34 cellular contexts compared by ENCODE assay signal in the genomic region with DNA sequence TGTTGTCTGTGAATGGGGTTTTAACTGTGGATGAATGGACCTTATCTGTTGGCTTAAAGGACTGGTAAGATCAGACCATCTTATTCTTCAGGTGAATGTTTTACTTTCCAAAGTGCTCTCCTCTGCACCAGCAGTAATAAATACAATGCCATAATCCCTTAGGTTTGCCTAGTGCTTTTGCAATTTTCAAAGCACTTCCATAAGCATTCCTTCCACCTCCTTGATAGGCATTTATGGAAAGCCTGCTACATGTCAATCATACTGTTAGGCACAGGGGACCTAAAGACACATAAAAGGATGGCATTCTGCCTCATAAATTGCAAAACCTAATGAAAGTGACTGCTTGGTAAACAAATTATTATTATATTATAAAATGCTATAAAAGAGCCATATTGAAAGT. TPM values are rescaled to one million over a fixed set of nuclear protein-coding genes. Genes with fewer than 3 reads are reported as not detected.
A peak's percentile ranks its signal among the peaks of the same experiment; 100 is the strongest.
DNase-seq lines count a peak whose midpoint lies in the region; ATAC-seq, FAIRE-seq and TF ChIP-seq lines count a peak whose summit lies in the region.
"Had no signal": no experiment of that assay in that cellular context is flagged by ENCODE, and none has a peak within 500 bp of the region (broad histone marks: within the 10 kb centered on the region; RNA-seq: fewer than 3 reads in every experiment).

No MANE protein-coding gene starts in this region.

- no peak for FAIRE-seq in GM19239 (lab: Jason Lieb, UNC)
- FAIRE-seq: endometrium, frontal cortex, H54, HepG2, urothelium cell line had no signal

- H3K27ac ChIP-seq in CD4-positive, alpha-beta T cell (ENCODE audit: low read depth, low read length): no peak overlapping the region
- H3K27ac ChIP-seq: 22Rv1, hepatocyte, neural progenitor cell, SJSA1 had no signal

- no peaks in the 10 kb centered on the region for H3K9me3 ChIP-seq in CD4-positive, alpha-beta T cell (ENCODE audit: control insufficient read depth, low read length)
- H3K9me3 ChIP-seq: SJSA1, spleen had no signal

- H3K4me1 Mint-ChIP-seq in T-helper 2 cell treated with Interferon-gamma antibody and Interleukin-4, amounts not matched to agents 5 μg/mL and 100 μg/mL, for 36 hours (ENCODE audit: low read depth): peaks cover 52% of the 10 kb centered on the region
- peaks cover 97% of the 10 kb centered on the region for H3K4me1 Mint-ChIP-seq in CD4-positive, alpha-beta T cell (ENCODE audit: low read depth)
- H3K4me1 Mint-ChIP-seq in activated CD8-positive, alpha-beta T cell treated with anti-CD3 and anti-CD28 coated beads for 36 hours (ENCODE audit: low read depth): peaks cover 87% of the 10 kb centered on the region
- peaks cover 31 to 42% of the 10 kb centered on the region in 2 donors for H3K4me1 Mint-ChIP-seq in effector memory CD8-positive, alpha-beta T cell (ENCODE audit: low read depth in 2 of 2)

- H3K36me3 Mint-ChIP-seq in T-helper 2 cell treated with Interferon-gamma antibody and Interleukin-4, amounts not matched to agents 5 μg/mL and 100 μg/mL, for 36 hours (ENCODE audit: low read depth): peaks cover 85% of the 10 kb centered on the region
- peaks cover 84% of the 10 kb centered on the region for H3K36me3 Mint-ChIP-seq in CD4-positive, alpha-beta T cell (ENCODE audit: low read depth)
- peaks cover 74% of the 10 kb centered on the region for H3K36me3 Mint-ChIP-seq in activated CD8-positive, alpha-beta T cell treated with anti-CD3 and anti-CD28 coated beads for 36 hours (ENCODE audit: low read depth)
- H3K36me3 Mint-ChIP-seq in effector memory CD8-positive, alpha-beta T cell (ENCODE audit: insufficient read depth): peaks cover 65% of the 10 kb centered on the region
- H3K36me3 Mint-ChIP-seq: neural progenitor cell had no signal

- TF ChIP-seq CTCF in CD4-positive, alpha-beta T cell (IDR thresholded peaks at IDR 0.05): no peak
- TF ChIP-seq CTCF in activated CD8-positive, alpha-beta T cell treated with anti-CD3 and anti-CD28 coated beads for 36 hours (IDR thresholded peaks at IDR 0.05): no peak

- ATAC-seq in CD4-positive, alpha-beta T cell (ENCODE audit: poor library complexity): no peak
- no peak for ATAC-seq in activated CD8-positive, alpha-beta T cell treated with anti-CD3 and anti-CD28 coated beads for 36 hours
- ATAC-seq in effector memory CD8-positive, alpha-beta T cell (replicated peaks): no peak
- ATAC-seq: HepG2, left colon, right cardiac atrium had no signal

- CTCF ChIA-PET in CD4-positive, alpha-beta T cell (lab: Charles Lee): no interaction called here
- CTCF ChIA-PET in activated CD8-positive, alpha-beta T cell treated with anti-CD3 and anti-CD28 coated beads for 36 hours (lab: Charles Lee): no interaction called here

- POLR2A ChIA-PET in CD4-positive, alpha-beta T cell (lab: Charles Lee): interaction anchor here (2.4 to 9.8 kb wide), 8 partner anchors 8 to 99 kb away, joined by 20 to 278 read pairs (median 66); a partner anchor contains a TSS
- POLR2A ChIA-PET in activated CD8-positive, alpha-beta T cell treated with anti-CD3 and anti-CD28 coated beads for 36 hours (lab: Charles Lee): interaction anchor here (5.1 kb wide), 1 partner anchor 20 kb away, joined by 14 read pairs; no protein-coding TSS in a partner anchor

- peaks cover 1% of the 10 kb centered on the region for H3K9me3 Mint-ChIP-seq in T-helper 2 cell treated with Interferon-gamma antibody and Interleukin-4, amounts not matched to agents 5 μg/mL and 100 μg/mL, for 36 hours
- peaks cover 13% of the 10 kb centered on the region for H3K9me3 Mint-ChIP-seq in CD4-positive, alpha-beta T cell
- H3K9me3 Mint-ChIP-seq in activated CD8-positive, alpha-beta T cell treated with anti-CD3 and anti-CD28 coated beads for 36 hours: peaks cover 2% of the 10 kb centered on the region
- no peaks in the 10 kb centered on the region for H3K9me3 Mint-ChIP-seq in effector memory CD8-positive, alpha-beta T cell
- H3K9me3 Mint-ChIP-seq: neural progenitor cell had no signal

- H3K27me3 ChIP-seq in CD4-positive, alpha-beta T cell (ENCODE audit: control insufficient read depth, insufficient read depth, low read length): no peaks in the 10 kb centered on the region
- H3K27me3 ChIP-seq: hepatocyte, neural progenitor cell, SJSA1, spleen had no signal

- H3K4me3 Mint-ChIP-seq in T-helper 2 cell treated with Interferon-gamma antibody and Interleukin-4, amounts not matched to agents 5 μg/mL and 100 μg/mL, for 36 hours: no peak overlapping the region
- peak overlapping the region; percentile 47 for H3K4me3 Mint-ChIP-seq in CD4-positive, alpha-beta T cell
- H3K4me3 Mint-ChIP-seq in activated CD8-positive, alpha-beta T cell treated with anti-CD3 and anti-CD28 coated beads for 36 hours: no peak overlapping the region
- H3K4me3 Mint-ChIP-seq in effector memory CD8-positive, alpha-beta T cell: no peak overlapping the region
- H3K4me3 Mint-ChIP-seq: neural progenitor cell had no signal

- intact Hi-C loops in CD4-positive, alpha-beta T cell (cut with DNase I, micrococcal nuclease): loop anchor here in 1 of 2 experiments (2.0 kb wide), 1 partner anchor 21 kb away; a partner anchor contains a TSS
- intact Hi-C loops in activated CD8-positive, alpha-beta T cell treated with anti-CD3 and anti-CD28 coated beads for 36 hours (cut with micrococcal nuclease): no loop called here

- no peak for DNase-seq in T-helper 2 cell treated with Interferon-gamma antibody and Interleukin-4, amounts not matched to agents 5 μg/mL and 100 μg/mL, for 36 hours (ENCODE audit: low spot score)
- no peak for DNase-seq in T-helper 2 cell
- DNase-seq in CD4-positive, alpha-beta T cell: no peak
- no peak for DNase-seq in activated CD8-positive, alpha-beta T cell treated with anti-CD3 and anti-CD28 coated beads for 36 hours
- DNase-seq in effector memory CD8-positive, alpha-beta T cell: no peak
- no peak for DNase-seq in UCSD-AML1 (lab: John Stamatoyannopoulos, UW; ENCODE audit: unreplicated experiment)
- DNase-seq in GM19239 (ENCODE audit: insufficient read length, low spot score): no peak
- DNase-seq in HCEC 1CT: no peak
- DNase-seq: activated CD4-positive, alpha-beta T cell treated with anti-CD3 and anti-CD28 coated beads for 4 hours; activated CD8-positive, alpha-beta memory T cell treated with anti-CD3 and anti-CD28 coated beads, Interleukin-2, amount 50 U/mL, for 48 hours; activated gamma-delta T cell treated with Interleukin-2 at 50 U/mL for 16 hours; caudate nucleus; dermis blood vessel endothelial cell; DMS79; GF-D8; Kasumi-1; left colon; mammary epithelial cell; MV-4-11; NCI-H1436 treated with DMSO at 0.1 percent for 48 hours; NCI-H345; NCI-H748 treated with DMSO at 0.1 percent for 48 hours; right cardiac atrium; RPMI8226; spleen had no signal

- H3K27me3 Mint-ChIP-seq in T-helper 2 cell treated with Interferon-gamma antibody and Interleukin-4, amounts not matched to agents 5 μg/mL and 100 μg/mL, for 36 hours (ENCODE audit: low read depth): no peaks in the 10 kb centered on the region
- H3K27me3 Mint-ChIP-seq in CD4-positive, alpha-beta T cell: no peaks in the 10 kb centered on the region
- no peaks in the 10 kb centered on the region for H3K27me3 Mint-ChIP-seq in activated CD8-positive, alpha-beta T cell treated with anti-CD3 and anti-CD28 coated beads for 36 hours
- no peaks in the 10 kb centered on the region for H3K27me3 Mint-ChIP-seq in effector memory CD8-positive, alpha-beta T cell

- peak overlapping the region; percentile 49 for H3K27ac Mint-ChIP-seq in T-helper 2 cell treated with Interferon-gamma antibody and Interleukin-4, amounts not matched to agents 5 μg/mL and 100 μg/mL, for 36 hours
- peak overlapping the region; percentile 85 for H3K27ac Mint-ChIP-seq in CD4-positive, alpha-beta T cell
- H3K27ac Mint-ChIP-seq in activated CD8-positive, alpha-beta T cell treated with anti-CD3 and anti-CD28 coated beads for 36 hours: peak overlapping the region; percentile 78
- H3K27ac Mint-ChIP-seq in effector memory CD8-positive, alpha-beta T cell: peak overlapping the region; percentile 52 to 77
- H3K27ac Mint-ChIP-seq: neural progenitor cell had no signal

RNA-seq across cellular contexts. Expression of a gene that starts 21.4 kb away (rescaled TPM):
- 100 to 1,000 TPM; 623 to 638 TPM for total RNA-seq in CD4-positive, alpha-beta T cell
- total RNA-seq in activated CD8-positive, alpha-beta T cell treated with anti-CD3 and anti-CD28 coated beads for 36 hours: 100 to 1,000 TPM; 136 to 142 TPM
- total RNA-seq: HepG2 had no signal

Comparison
In these comparisons a context has a peak if more than half of its experiments do, and no peak if none do; other contexts are left out.
1. RNA of a gene that starts 21.4 kb away (total RNA-seq): 623 to 638 TPM in CD4-positive, alpha-beta T cell; 136 to 142 TPM in activated CD8-positive, alpha-beta T cell treated with anti-CD3 and anti-CD28 coated beads for 36 hours; every median in the first group is over 4 times any median in the second.
2. Peak in every context shown above with its lines, with median percentiles within 50 percentile points of each other: H3K27ac Mint-ChIP-seq.